Comparison of ENCODE assay signal across 8 cellular contexts in genomic region chr19:30682576-30683536, GRCh38.
DNase-seq lines count a peak whose midpoint lies in the region; ATAC-seq, FAIRE-seq and TF ChIP-seq lines count a peak whose summit lies in the region.

No MANE protein-coding gene starts in this region.

- H3K9me3 ChIP-seq in colonic mucosa, result no peaks in the 10 kb centered on the region

- H3K4me3 ChIP-seq in GM12875 (ENCODE audit: low read depth, low read length), result no peak overlapping the region
- no peak overlapping the region for H3K4me3 ChIP-seq in colonic mucosa

- ATAC-seq in GM18867 (IDR thresholded peaks at IDR 0.05; ENCODE audit: unreplicated experiment), result no peak

- H3K36me3 ChIP-seq in colonic mucosa, result no peaks in the 10 kb centered on the region

- peak; percentile 73 for FAIRE-seq in A204.1 (lab: Jason Lieb, UNC)

- DNase-seq in NCI-H2196 treated with DMSO at 0.1 percent for 48 hours (lab: John Stamatoyannopoulos, UW; ENCODE audit: unreplicated experiment), result peak; percentile 64
- DNase-seq in activated CD4-positive, CD25-positive, alpha-beta regulatory T cell treated with anti-CD3 and anti-CD28 coated beads, Interleukin-2, amount 50 U/mL, for 72 hours, result peak; percentile 62
- DNase-seq in colonic mucosa, result peak; percentile 68
- peak; percentile 89 for DNase-seq in left kidney (ENCODE audit: low read depth, low spot score)
- DNase-seq in stimulated activated CD4-positive, alpha-beta T cell treated with anti-CD3 and anti-CD28 coated beads, Interleukin-4, amount 100 ng/mL, for 1 hour, result peak; percentile 59

- H3K4me1 ChIP-seq in colonic mucosa, result no peaks in the 10 kb centered on the region

- intact Hi-C loops in colonic mucosa (cut with DNase I), result loop anchor here (5.0 kb wide), 1 partner anchor 1544 kb away; no protein-coding TSS in a partner anchor

- H3K9ac ChIP-seq in colonic mucosa (ENCODE audit: low read depth in 2 of 2, low read length in 2 of 2), result no peak overlapping the region

- H3K27me3 ChIP-seq in colonic mucosa, result peaks cover 3% of the 10 kb centered on the region

- H3K27ac ChIP-seq in colonic mucosa, result no peak overlapping the region

- peak; percentile 66 for TF ChIP-seq CTCF in GM12875 (IDR thresholded peaks at IDR 0.05; ENCODE audit: borderline replicate concordance, insufficient read depth, low read depth, low read length)
- peak; percentile 70 for TF ChIP-seq CTCF in colonic mucosa (IDR thresholded peaks at IDR 0.05)
